Comparison of ENCODE assay signal across 11 cellular contexts in the genomic region with DNA sequence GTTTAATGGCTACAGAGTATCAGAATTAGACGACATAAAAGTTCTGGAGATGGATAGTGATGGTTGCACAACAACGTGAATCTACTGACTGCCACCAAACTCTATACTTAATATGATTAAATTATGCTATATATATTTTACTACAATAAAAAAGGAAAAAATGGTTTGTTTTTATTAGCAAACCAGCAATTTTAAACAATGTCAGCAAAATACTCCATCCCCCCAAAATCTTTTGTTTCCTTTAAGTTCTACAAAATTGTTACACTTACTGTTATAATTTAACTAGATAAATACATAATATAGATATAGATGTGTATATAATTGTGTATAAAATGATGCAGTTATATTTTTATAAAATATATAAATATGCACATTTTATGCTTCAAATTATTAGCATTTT.
"Had no signal": no experiment of that assay in that cellular context is flagged by ENCODE, and none has a peak within 500 bp of the region (broad histone marks: within the 10 kb centered on the region; RNA-seq: fewer than 3 reads in every experiment).

No MANE protein-coding gene starts in this region.

- H3K4me1 ChIP-seq: HAP-1 had no signal

- H2AFZ ChIP-seq: GM23248, GM23338 had no signal

- H3K4me3 ChIP-seq: GM23248, GM23338, HAP-1 had no signal

- H3K27ac ChIP-seq: GM23248 had no signal

- DNase-seq: GM23248, GOT3, H7, H9, HCEC 1CT, HFFc6 had no signal

- ATAC-seq: GM23338, HCT116 had no signal

- H3K36me3 ChIP-seq: HAP-1 had no signal

- FAIRE-seq: H1, H54 had no signal

- H3K4me2 ChIP-seq: GM23338 had no signal

- H3K9ac ChIP-seq: GM23248 had no signal

- H3K9me3 ChIP-seq: HAP-1 had no signal
